In the genomic region with DNA sequence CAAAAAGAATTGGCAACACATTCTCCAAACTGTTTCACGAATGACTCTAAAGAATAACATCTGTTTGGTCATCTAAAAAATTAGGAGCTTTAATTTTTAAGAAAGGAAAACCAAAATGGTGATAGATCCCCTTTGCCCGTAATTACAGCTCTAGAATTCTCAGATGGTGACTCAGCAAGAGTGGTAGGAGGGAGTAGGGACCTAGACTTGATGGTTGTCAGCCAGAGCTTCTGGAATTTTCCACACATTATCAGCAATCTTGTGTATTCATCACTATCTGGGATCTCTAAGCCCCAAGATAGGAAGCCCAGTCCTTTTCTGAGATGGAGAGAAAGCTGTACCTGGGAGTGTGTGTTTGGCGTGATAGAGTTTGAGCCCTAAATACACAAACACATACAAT, we compare ENCODE assay signal across 16 cellular contexts.
A peak's percentile ranks its signal among the peaks of the same experiment; 100 is the strongest.
DNase-seq lines count a peak whose midpoint lies in the region; TF ChIP-seq lines count a peak whose summit lies in the region.
"Had no signal": no experiment of that assay in that cellular context is flagged by ENCODE, and none has a peak within 500 bp of the region (broad histone marks: within the 10 kb centered on the region; RNA-seq: fewer than 3 reads in every experiment).

No MANE protein-coding gene starts in this region.

- no peak overlapping the region for H3K27ac ChIP-seq in mesendoderm (ENCODE audit: low read depth, low read length)
- no peak overlapping the region for H3K27ac ChIP-seq in neuronal stem cell (replicated peaks; ENCODE audit: low read length)
- H3K27ac ChIP-seq: esophagus muscularis mucosa had no signal

- H3K9ac ChIP-seq in mesendoderm (ENCODE audit: low read length) (no peak overlapping the region), neuronal stem cell (ENCODE audit: low read depth, low read length, poor library complexity) (no peak overlapping the region)

- H3K4me1 ChIP-seq in mesendoderm (ENCODE audit: control insufficient read depth, low read depth, low read length) (no peaks in the 10 kb centered on the region), neuronal stem cell (ENCODE audit: control insufficient read depth in 2 of 2, insufficient read depth in 1 of 2, low read depth in 1 of 2, low read length in 2 of 2) (no peaks in the 10 kb centered on the region)
- H3K4me1 ChIP-seq: esophagus muscularis mucosa had no signal

- no peak overlapping the region for H2AFZ ChIP-seq in neuronal stem cell (ENCODE audit: low read length)

- H3K23ac ChIP-seq in mesendoderm (ENCODE audit: low read length) = no peak overlapping the region
- H3K23ac ChIP-seq in neuronal stem cell (ENCODE audit: low read depth, low read length, poor library complexity) = no peak overlapping the region

- no peak overlapping the region for H2BK12ac ChIP-seq in neuronal stem cell (ENCODE audit: low read length)

- H3K27me3 ChIP-seq in mesendoderm (ENCODE audit: insufficient read depth, low read length, poor library complexity) (no peaks in the 10 kb centered on the region), neuronal stem cell (ENCODE audit: control insufficient read depth in 3 of 3, insufficient read depth in 3 of 3, low read depth in 1 of 3, low read length in 3 of 3) (no peaks in the 10 kb centered on the region)
- H3K27me3 ChIP-seq: esophagus muscularis mucosa had no signal

- H3K56ac ChIP-seq in mesendoderm (ENCODE audit: low read length) = no peak overlapping the region

- H3K18ac ChIP-seq in mesendoderm (ENCODE audit: low read length) (no peak overlapping the region), neuronal stem cell (ENCODE audit: low read length) (no peak overlapping the region)

- no CpG with 5 or more reads among the region's 3 CpGs for WGBS in mesendoderm (ENCODE audit: extremely low coverage, insufficient coverage, low lambda C conversion rate)
- WGBS in neuronal stem cell (ENCODE audit: extremely low coverage in 2 of 2, insufficient read length in 2 of 2, insufficient replicate concordance in 1 of 2), 2 donors = no CpG with 5 or more reads among the region's 3 CpGs

- H2BK120ac ChIP-seq in mesendoderm (ENCODE audit: low read depth, low read length) (no peak overlapping the region), neuronal stem cell (ENCODE audit: low read depth, low read length) (no peak overlapping the region)

- H3K14ac ChIP-seq in neuronal stem cell (ENCODE audit: low read length) = no peak overlapping the region

- H3K4me3 ChIP-seq in AG10803 (ENCODE audit: low read length) (no peak overlapping the region), choroid plexus epithelial cell (ENCODE audit: low read depth, low read length) (no peak overlapping the region), mesendoderm (ENCODE audit: low read length) (no peak overlapping the region), neuronal stem cell (ENCODE audit: low read length in 2 of 2) (no peak overlapping the region)
- H3K4me3 ChIP-seq: esophagus muscularis mucosa, mucosa of descending colon had no signal

- no peaks in the 10 kb centered on the region for H3K79me1 ChIP-seq in mesendoderm (ENCODE audit: low read length)
- no peaks in the 10 kb centered on the region for H3K79me1 ChIP-seq in neuronal stem cell (ENCODE audit: low read depth, low read length)

- TF ChIP-seq CTCF in AG10803 (conservative IDR thresholded peaks at IDR 0.05; ENCODE audit: low read length) (no peak), choroid plexus epithelial cell (conservative IDR thresholded peaks at IDR 0.05; ENCODE audit: low read depth, low read length) (no peak)

- no peaks in the 10 kb centered on the region for H3K79me2 ChIP-seq in mesendoderm (ENCODE audit: control insufficient read depth, insufficient read depth, low read length)

- no peak overlapping the region for H3K4ac ChIP-seq in mesendoderm (ENCODE audit: low read depth, low read length)
- no peak overlapping the region for H3K4ac ChIP-seq in neuronal stem cell (ENCODE audit: low read length)

- H2BK15ac ChIP-seq in mesendoderm (replicated peaks; ENCODE audit: low read depth) (no peak overlapping the region), neuronal stem cell (ENCODE audit: low read length) (no peak overlapping the region)

- H3K9me3 ChIP-seq in neuronal stem cell (replicated peaks in 1 of 2; ENCODE audit: control insufficient read depth in 2 of 2, insufficient read depth in 1 of 2, low read depth in 1 of 2, low read length in 2 of 2) = no peaks in the 10 kb centered on the region
- H3K9me3 ChIP-seq: esophagus muscularis mucosa, mucosa of descending colon had no signal

- H2AK5ac ChIP-seq in mesendoderm (ENCODE audit: low read length) (no peak overlapping the region), neuronal stem cell (ENCODE audit: low read depth, low read length) (no peak overlapping the region)

- H3K36me3 ChIP-seq in mesendoderm (ENCODE audit: control insufficient read depth, insufficient read depth, low read length) (no peaks in the 10 kb centered on the region), neuronal stem cell (replicated peaks in 1 of 2; ENCODE audit: control insufficient read depth in 2 of 2, insufficient read depth in 2 of 2, low read length in 2 of 2) (peaks cover 0 to 11% of the 10 kb centered on the region in 2 donors)
- H3K36me3 ChIP-seq: esophagus muscularis mucosa had no signal

- H2BK5ac ChIP-seq in mesendoderm (ENCODE audit: low read length) (no peak overlapping the region), neuronal stem cell (ENCODE audit: low read length) (no peak overlapping the region)

- DNase-seq in AG10803 (ENCODE audit: low read depth) = peak; percentile 36
- peak; percentile 79 for DNase-seq in M059J (ENCODE audit: low read depth)
- DNase-seq in choroid plexus epithelial cell (ENCODE audit: low read depth) = peak; percentile 27
- peak; percentile 90 for DNase-seq in mesendoderm
- DNase-seq in neuronal stem cell (ENCODE audit: low spot score) = no peak
- no peak for DNase-seq in GOT3 (lab: John Stamatoyannopoulos, UW)
- no peak for DNase-seq in DMS79 treated with DMSO at 0.1 percent for 48 hours (lab: John Stamatoyannopoulos, UW)
- DNase-seq in stimulated activated CD4-positive, alpha-beta T cell treated with anti-CD3 and anti-CD28 coated beads, Interleukin-12 subunit alpha, Interleukin-12 subunit beta, amount 100 ng/mL, for 4 hours = no peak
- DNase-seq: activated CD4-positive, alpha-beta T cell treated with anti-CD3 and anti-CD28 coated beads for 48 hours; activated CD8-positive, alpha-beta memory T cell treated with anti-CD3 and anti-CD28 coated beads, Interleukin-2, amount 50 U/mL, for 48 hours; activated naive CD4-positive, alpha-beta T cell treated with Interleukin-2 at 50 U/mL for 16 hours; left colon; mucosa of descending colon; right cardiac atrium; stimulated activated CD4-positive, alpha-beta T cell treated with anti-CD3 and anti-CD28 coated beads, Interleukin-1b, Interleukin-23, amount 100 ng/mL, for 48 hours had no signal

- H3K4me2 ChIP-seq in mesendoderm (ENCODE audit: low read length) (no peak overlapping the region), neuronal stem cell (ENCODE audit: insufficient read depth, low read length, poor library complexity, severe bottlenecking) (no peak overlapping the region)

- no peak overlapping the region for H4K8ac ChIP-seq in mesendoderm (ENCODE audit: low read depth, low read length)
- no peak overlapping the region for H4K8ac ChIP-seq in neuronal stem cell (ENCODE audit: low read depth, low read length)

- H4K5ac ChIP-seq in mesendoderm (ENCODE audit: low read length) = no peak overlapping the region

- H4K91ac ChIP-seq in neuronal stem cell (ENCODE audit: low read depth, low read length, poor library complexity) = no peak overlapping the region

Comparison
In these comparisons a context has a peak if more than half of its experiments do, and no peak if none do; other contexts are left out.
1. DNase-seq: peak in AG10803 (single experiment), M059J (single experiment), choroid plexus epithelial cell (single experiment) and mesendoderm (single experiment); none in neuronal stem cell (single experiment), GOT3 (single experiment), DMS79 treated with DMSO at 0.1 percent for 48 hours (single experiment) and stimulated activated CD4-positive, alpha-beta T cell treated with anti-CD3 and anti-CD28 coated beads, Interleukin-12 subunit alpha, Interleukin-12 subunit beta, amount 100 ng/mL, for 4 hours (single experiment).